In genomic region chr5:32115985-32116384, GRCh38 we compare ENCODE assay signal across 1 cellular context.
TF ChIP-seq lines count a peak whose summit lies in the region.

No MANE protein-coding gene starts in this region.

TF ChIP-seq in HCT116, 20 proteins besides CTCF, POLR2A, EP300 and RAD21:
- TF ChIP-seq TCF7L2 (IDR thresholded peaks at IDR 0.05; ENCODE audit: borderline replicate concordance, extremely low read depth, insufficient read depth, insufficient read length) (no peak), REST (IDR thresholded peaks at IDR 0.05; ENCODE audit: low read depth) (no peak), SIN3A (IDR thresholded peaks at IDR 0.05; ENCODE audit: low read depth) (no peak), ELF1 (IDR thresholded peaks at IDR 0.05; ENCODE audit: borderline replicate concordance, low read depth) (no peak), EGR1 (IDR thresholded peaks at IDR 0.05; ENCODE audit: low read depth) (no peak)
TF ChIP-seq in HCT116: peak in this region for 0.
